7 cellular contexts compared by ENCODE assay signal in the genomic region with DNA sequence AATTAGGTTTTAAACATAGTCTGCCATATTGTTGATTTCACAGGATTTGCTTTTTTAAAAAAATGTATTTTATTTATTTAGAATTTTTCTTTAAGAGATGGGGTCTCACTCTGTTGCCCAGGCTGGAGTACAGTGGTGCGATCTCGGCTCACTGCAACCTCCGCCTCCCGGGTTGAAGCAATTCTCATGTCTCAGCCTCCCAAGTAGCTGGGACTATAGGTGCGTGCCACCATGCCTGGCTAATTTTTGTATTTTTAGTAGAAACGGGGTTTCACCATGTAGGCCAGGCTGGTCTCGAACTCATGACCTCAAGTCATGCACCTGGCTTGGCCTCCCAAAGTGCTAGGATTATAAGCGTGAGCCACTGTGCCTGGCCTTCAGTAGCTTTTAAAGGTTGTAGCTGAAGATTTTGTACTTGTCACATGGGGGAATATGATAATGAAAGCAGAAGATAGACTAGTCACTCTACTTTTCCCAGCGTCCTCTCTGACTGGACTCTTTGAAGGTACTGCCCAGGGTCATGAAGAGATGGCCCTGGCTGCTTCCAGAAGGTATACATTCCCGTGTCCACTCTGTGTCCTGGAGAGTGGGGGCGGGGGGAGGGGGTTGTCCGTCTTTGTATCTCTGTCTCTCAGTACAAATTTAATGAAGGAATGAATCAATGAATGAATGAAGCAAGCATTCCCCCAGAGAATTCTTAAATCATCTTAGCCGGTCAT.
DNase-seq lines count a peak whose midpoint lies in the region; ATAC-seq, FAIRE-seq and TF ChIP-seq lines count a peak whose summit lies in the region.
"Not testable (repeated sequence)": the region's sequence is repeated elsewhere in the genome, so short reads cannot be mapped to it uniquely, and the experiment has no call there.

No MANE protein-coding gene starts in this region.

- not testable (repeated sequence) for H3K4me3 Mint-ChIP-seq in GM23338, neural progenitor cell, type B pancreatic cell
- peak overlapping the region; percentile 44 for H3K4me3 Mint-ChIP-seq in chondrocyte (ENCODE audit: unreplicated experiment)

- not testable (repeated sequence) for TF ChIP-seq CTCF in A549 (IDR thresholded peaks at IDR 0.05); GM23338 (conservative IDR thresholded peaks at IDR 0.05; ENCODE audit: low read depth in 2 of 2); RWPE2 (IDR thresholded peaks at IDR 0.05; ENCODE audit: poor library complexity, severe bottlenecking); chondrocyte (IDR thresholded peaks at IDR 0.05); HepG2 (CRISPR knock-in tag; IDR thresholded peaks at IDR 0.05); neural progenitor cell (IDR thresholded peaks at IDR 0.05); type B pancreatic cell (conservative IDR thresholded peaks at IDR 0.05)

- in situ Hi-C loops in HepG2 (cut with HindIII; ENCODE audit: extremely low pct_ligation_motif_present, low pct_unique_long_range_greater_than_20kb) = not testable (repeated sequence)

- H3K27me3 ChIP-seq in GM23338 (ENCODE audit: insufficient read depth); RWPE2 (ENCODE audit: insufficient read depth, poor library complexity, severe bottlenecking); HepG2 (ENCODE audit: control insufficient read depth in 1 of 2, insufficient read depth in 2 of 2, low read length in 2 of 2); neural progenitor cell: not testable (repeated sequence)

- H3K4me1 Mint-ChIP-seq in GM23338 = not testable (repeated sequence)
- H3K4me1 Mint-ChIP-seq in chondrocyte (ENCODE audit: low read depth) = peaks cover 51% of the 10 kb centered on the region
- peaks cover 21% of the 10 kb centered on the region for H3K4me1 Mint-ChIP-seq in neural progenitor cell
- peaks cover 21% of the 10 kb centered on the region for H3K4me1 Mint-ChIP-seq in type B pancreatic cell (ENCODE audit: unreplicated experiment)

- H3K9me3 Mint-ChIP-seq in GM23338; chondrocyte (ENCODE audit: low read depth); neural progenitor cell; type B pancreatic cell: not testable (repeated sequence)

- H3K27ac ChIP-seq in A549 (peak overlapping the region; percentile 69 to 75), GM23338 (ENCODE audit: low read depth) (0 out of 2 replicates have a peak overlapping the region, but pooled peaks have one; percentile 42), RWPE2 (ENCODE audit: poor library complexity, severe bottlenecking) (peak overlapping the region; percentile 9), HepG2 (ENCODE audit: extremely low read length, insufficient read depth, low read length) (peak overlapping the region; percentile 49)
- not testable (repeated sequence) for H3K27ac ChIP-seq in neural progenitor cell

- POLR2A ChIA-PET in A549 (lab: Yijun Ruan, JAX) = interaction anchor here (0.7 to 0.9 kb wide), 2 partner anchors 52 to 100 kb away, joined by 3 read pairs; no protein-coding TSS in a partner anchor
- POLR2A ChIA-PET in HepG2 (lab: Yijun Ruan, JAX) = interaction anchor here (1.3 to 3.2 kb wide), 2 partner anchors 12 to 37 kb away, joined by 3 to 59 read pairs; no protein-coding TSS in a partner anchor

- peak in 1 of 2 experiments; percentile 49; a peak in 3 of 6 replicates for ATAC-seq in A549
- ATAC-seq in GM23338; RWPE2 (ENCODE audit: low read depth): not testable (repeated sequence)
- ATAC-seq in HepG2 = peak; percentile 53

- not testable (repeated sequence) for H2AFZ ChIP-seq in GM23338; HepG2 (ENCODE audit: low read length); neural progenitor cell (replicated peaks)

- not testable (repeated sequence) for FAIRE-seq in A549 (lab: Jason Lieb, UNC); HepG2 (lab: Jason Lieb, UNC)

- not testable (repeated sequence) for H3K36me3 ChIP-seq in GM23338 (ENCODE audit: insufficient read depth); RWPE2 (ENCODE audit: low read depth); neural progenitor cell
- H3K36me3 ChIP-seq in HepG2 (replicated peaks in 1 of 2; ENCODE audit: control insufficient read depth in 1 of 2, insufficient read depth in 2 of 2, low read length in 2 of 2) = peaks cover 0 to 12% of the 10 kb centered on the region in 2 experiments; a peak in 1 of 5 replicates

- H3K79me2 ChIP-seq in GM23338 (replicated peaks; ENCODE audit: insufficient read depth) (peaks cover 52% of the 10 kb centered on the region), neural progenitor cell (ENCODE audit: low read depth) (peaks cover 41% of the 10 kb centered on the region)
- H3K79me2 ChIP-seq in HepG2 (ENCODE audit: insufficient read depth, low read length) = not testable (repeated sequence)

- H3K4me3 ChIP-seq in A549; GM23338; RWPE2 (ENCODE audit: severe bottlenecking); neural progenitor cell: not testable (repeated sequence)
- H3K4me3 ChIP-seq in HepG2 (replicated peaks in 1 of 3; ENCODE audit: insufficient read depth in 1 of 3, low read depth in 2 of 3, low read length in 3 of 3) = peak overlapping the region in 2 of 3 experiments; percentile 10 to 38; a peak in 2 of 6 replicates

- not testable (repeated sequence) for TF ChIP-seq RAD21 in A549 (conservative IDR thresholded peaks at IDR 0.05 in 1 of 2, IDR thresholded peaks at IDR 0.05 in 1 of 2); HepG2 (CRISPR knock-in tag; IDR thresholded peaks at IDR 0.05)

- not testable (repeated sequence) for TF ChIP-seq EP300 in A549 (IDR thresholded peaks at IDR 0.05); HepG2 (IDR thresholded peaks at IDR 0.05; ENCODE audit: low read depth in 2 of 2, low read length in 2 of 2); HepG2 (CRISPR knock-in tag; IDR thresholded peaks at IDR 0.05; ENCODE audit: borderline replicate concordance)

- H3K9me2 ChIP-seq in GM23338 (ENCODE audit: insufficient read depth) = not testable (repeated sequence)

- TF ChIP-seq POLR2A in A549 (IDR thresholded peaks at IDR 0.05; ENCODE audit: low read length); HepG2 (IDR thresholded peaks at IDR 0.05; ENCODE audit: insufficient read depth in 1 of 2, low read depth in 2 of 2, low read length in 2 of 2): not testable (repeated sequence)

- H4K20me1 ChIP-seq in GM23338 (replicated peaks; ENCODE audit: insufficient read depth); HepG2 (ENCODE audit: insufficient read depth, low read length): not testable (repeated sequence)
- H4K20me1 ChIP-seq in neural progenitor cell (ENCODE audit: low read depth) = peaks cover 24% of the 10 kb centered on the region

- H3K4me1 ChIP-seq in A549 (peaks cover 40% of the 10 kb centered on the region), RWPE2 (ENCODE audit: insufficient read depth, poor library complexity, severe bottlenecking) (peaks cover 30% of the 10 kb centered on the region), HepG2 (ENCODE audit: insufficient read depth, low read length) (peaks cover 43% of the 10 kb centered on the region)
- not testable (repeated sequence) for H3K4me1 ChIP-seq in GM23338 (ENCODE audit: insufficient read depth); neural progenitor cell

- not testable (repeated sequence) for DNase-seq in A549 (ENCODE audit: low read depth in 1 of 2, low spot score in 1 of 2); GM23338 (ENCODE audit: low spot score); RWPE2 (ENCODE audit: low spot score); chondrocyte (ENCODE audit: low spot score); HepG2 (ENCODE audit: low spot score); neural progenitor cell (ENCODE audit: low spot score); type B pancreatic cell (ENCODE audit: extremely low spot score, unreplicated experiment)

- BruUV-seq in HepG2 (replicated peaks; lab: Mats Ljungman, UMichigan) = not testable (repeated sequence)

- not testable (repeated sequence) for H3K9me3 ChIP-seq in A549; RWPE2 (ENCODE audit: severe bottlenecking); HepG2 (ENCODE audit: low read length); neural progenitor cell (ENCODE audit: low read depth)

- H3F3A ChIP-seq in GM23338 (replicated peaks; ENCODE audit: low read depth) = not testable (repeated sequence)
- H3F3A ChIP-seq in neural progenitor cell (ENCODE audit: low read depth) = peaks cover 15% of the 10 kb centered on the region

- CTCF ChIA-PET in A549 (lab: Yijun Ruan, JAX) = interaction anchor here (0.9 to 2.1 kb wide), 4 partner anchors 11 to 225 kb away, joined by 3 to 7 read pairs (median 4); no protein-coding TSS in a partner anchor
- CTCF ChIA-PET in HepG2 (lab: Yijun Ruan, JAX; ENCODE audit: low intra/inter-chr PET ratio, low total read pairs) = not testable (repeated sequence)

- 74% methylated on average over 13 of the region's 13 CpGs for WGBS in A549 (ENCODE audit: missing lambda C conversion rate)
- WGBS in HepG2 (ENCODE audit: low lambda C conversion rate) = 73% methylated on average over 13 of the region's 13 CpGs

- peak overlapping the region; percentile 69 for H3K4me2 ChIP-seq in A549
- not testable (repeated sequence) for H3K4me2 ChIP-seq in GM23338, neural progenitor cell
- peak overlapping the region; percentile 48 for H3K4me2 ChIP-seq in HepG2 (ENCODE audit: low read depth, low read length)

- not testable (repeated sequence) for H3K9ac ChIP-seq in HepG2 (ENCODE audit: insufficient read depth, low read depth, low read length); neural progenitor cell

- H3K27ac Mint-ChIP-seq in GM23338 = not testable (repeated sequence)
- peak overlapping the region; percentile 86 for H3K27ac Mint-ChIP-seq in chondrocyte (ENCODE audit: unreplicated experiment)
- H3K27ac Mint-ChIP-seq in neural progenitor cell = peak overlapping the region; percentile 53
- peak overlapping the region; percentile 44 for H3K27ac Mint-ChIP-seq in type B pancreatic cell

- intact Hi-C loops in HepG2 (cut with micrococcal nuclease; ENCODE audit: unreplicated experiment) = loop anchor here (10.0 kb wide), 1 partner anchor 127 kb away; no protein-coding TSS in a partner anchor

- H3K27me3 Mint-ChIP-seq in GM23338 (ENCODE audit: insufficient read depth, low read depth, poor library complexity) = peaks cover 11% of the 10 kb centered on the region
- H3K27me3 Mint-ChIP-seq in chondrocyte (ENCODE audit: low read depth); neural progenitor cell (ENCODE audit: insufficient read depth, low read depth); type B pancreatic cell: not testable (repeated sequence)

- H3K36me3 Mint-ChIP-seq in GM23338 (ENCODE audit: low read depth) (peaks cover 15% of the 10 kb centered on the region), neural progenitor cell (peaks cover 12% of the 10 kb centered on the region)
- not testable (repeated sequence) for H3K36me3 Mint-ChIP-seq in chondrocyte (ENCODE audit: low read depth); type B pancreatic cell
